In genomic region chr2:98554116-98554861, GRCh38 we compare ENCODE assay signal across 20 cellular contexts. TPM values are rescaled to one million over a fixed set of nuclear protein-coding genes. Genes with fewer than 3 reads are reported as not detected.
DNase-seq lines count a peak whose midpoint lies in the region; ATAC-seq and TF ChIP-seq lines count a peak whose summit lies in the region.
"Had no signal": no experiment of that assay in that cellular context is flagged by ENCODE, and none has a peak within 500 bp of the region (broad histone marks: within the 10 kb centered on the region; RNA-seq: fewer than 3 reads in every experiment).

No MANE protein-coding gene starts in this region.

- no peak overlapping the region for H2BK120ac ChIP-seq in mesenchymal stem cell (ENCODE audit: low read depth, low read length)

- H2BK12ac ChIP-seq in mesenchymal stem cell (ENCODE audit: low read length in 2 of 2), result no peak overlapping the region

- H4K91ac ChIP-seq in mesenchymal stem cell (ENCODE audit: low read length), result peak overlapping the region; percentile 29

- no peak overlapping the region for H3K14ac ChIP-seq in mesenchymal stem cell (ENCODE audit: low read length in 2 of 2)

- POLR2A ChIA-PET in WTC11 (lab: Charles Lee), result interaction anchor here (0.6 to 0.7 kb wide), 2 partner anchors 17 to 212 kb away, joined by 3 to 7 read pairs; no protein-coding TSS in a partner anchor

- no peaks in the 10 kb centered on the region for H3K9me3 Mint-ChIP-seq in WTC11

- H3K27ac ChIP-seq in left ventricle myocardium inferior (replicated peaks) (peak overlapping the region; percentile 43), heart left ventricle (peak overlapping the region in 1 of 12 donors; percentile 22), mesenchymal stem cell (ENCODE audit: low read length, poor library complexity, severe bottlenecking) (no peak overlapping the region)
- H3K27ac ChIP-seq: ascending aorta, epithelial cell of prostate, GM23248, prostate gland had no signal

- no peak overlapping the region for H3K4me2 ChIP-seq in mesenchymal stem cell (ENCODE audit: low read length, poor library complexity, severe bottlenecking)

- no peak for TF ChIP-seq CTCF in left ventricle myocardium inferior (IDR thresholded peaks at IDR 0.05; ENCODE audit: borderline replicate concordance)
- no peak for TF ChIP-seq CTCF in heart left ventricle (IDR thresholded peaks at IDR 0.05)
- TF ChIP-seq CTCF in WTC11 (IDR thresholded peaks at IDR 0.05), result no peak

- H3K27ac Mint-ChIP-seq in WTC11, result no peak overlapping the region

- H3K4me1 Mint-ChIP-seq in WTC11, result no peaks in the 10 kb centered on the region

- H3K36me3 ChIP-seq in left ventricle myocardium inferior, result peaks cover 67% of the 10 kb centered on the region
- H3K36me3 ChIP-seq in heart left ventricle, result peaks cover 0 to 99% (median 62%) of the 10 kb centered on the region in 9 donors
- peaks cover 36 to 58% of the 10 kb centered on the region in 2 experiments for H3K36me3 ChIP-seq in mesenchymal stem cell (ENCODE audit: control insufficient read depth in 1 of 2, insufficient read depth in 2 of 2, low read depth in 1 of 2, low read length in 2 of 2)

- H2BK5ac ChIP-seq in mesenchymal stem cell (ENCODE audit: low read depth, low read length, poor library complexity, severe bottlenecking), result no peak overlapping the region

- H4K8ac ChIP-seq in mesenchymal stem cell (ENCODE audit: low read length), result no peak overlapping the region

- H3K4me3 ChIP-seq in left ventricle myocardium inferior (no peak overlapping the region), heart left ventricle (no peak overlapping the region), mesenchymal stem cell (ENCODE audit: insufficient read depth in 1 of 2, low read depth in 1 of 2, low read length in 2 of 2) (no peak overlapping the region)
- H3K4me3 ChIP-seq in Jurkat, Clone E6-1 (ENCODE audit: low read length), result 0 out of 2 replicates have a peak overlapping the region, but pooled peaks have one; percentile 2
- H3K4me3 ChIP-seq: ascending aorta, GM23248, prostate gland had no signal

- H3K27me3 Mint-ChIP-seq in WTC11 (ENCODE audit: low read depth), result no peaks in the 10 kb centered on the region

- no peak for TF ChIP-seq POLR2A in heart left ventricle (IDR thresholded peaks at IDR 0.05)

- H2AFZ ChIP-seq in mesenchymal stem cell (ENCODE audit: low read depth, low read length), result no peak overlapping the region
- H2AFZ ChIP-seq: GM23248 had no signal

- H3K27me3 ChIP-seq in left ventricle myocardium inferior (ENCODE audit: low read depth), result no peaks in the 10 kb centered on the region
- no peaks in the 10 kb centered on the region for H3K27me3 ChIP-seq in heart left ventricle
- no peaks in the 10 kb centered on the region for H3K27me3 ChIP-seq in mesenchymal stem cell (ENCODE audit: control insufficient read depth in 1 of 2, insufficient read depth in 1 of 2, low read length in 2 of 2)
- H3K27me3 ChIP-seq: ascending aorta had no signal

- no peak overlapping the region for H2AK5ac ChIP-seq in mesenchymal stem cell (ENCODE audit: low read length, severe bottlenecking)

- H3K79me1 ChIP-seq in mesenchymal stem cell (replicated peaks; ENCODE audit: low read length, poor library complexity, severe bottlenecking), result no peaks in the 10 kb centered on the region

- no peak overlapping the region for H3K23ac ChIP-seq in mesenchymal stem cell (ENCODE audit: low read length in 2 of 2)

- CTCF ChIA-PET in WTC11 (lab: Charles Lee), result no interaction called here

- H3K9me3 ChIP-seq in left ventricle myocardium inferior (replicated peaks), result no peaks in the 10 kb centered on the region
- H3K9me3 ChIP-seq in heart left ventricle, result no peaks in the 10 kb centered on the region
- no peaks in the 10 kb centered on the region for H3K9me3 ChIP-seq in mesenchymal stem cell (ENCODE audit: control insufficient read depth, low read length)
- H3K9me3 ChIP-seq: ascending aorta, prostate gland had no signal

- H2BK15ac ChIP-seq in mesenchymal stem cell (ENCODE audit: low read depth, poor library complexity, severe bottlenecking), result no peak overlapping the region

- no peak for ATAC-seq in heart left ventricle
- no peak for ATAC-seq in WTC11
- ATAC-seq: left cardiac atrium, Panc1 had no signal

- H3K4me3 Mint-ChIP-seq in WTC11, result no peak overlapping the region

- H3K4me1 ChIP-seq in left ventricle myocardium inferior (peaks cover 32% of the 10 kb centered on the region), heart left ventricle (peaks cover 0 to 31% (median 8%) of the 10 kb centered on the region in 12 donors), mesenchymal stem cell (ENCODE audit: control insufficient read depth, insufficient read depth, low read depth, low read length) (no peaks in the 10 kb centered on the region)
- H3K4me1 ChIP-seq: ascending aorta, prostate gland had no signal

- H3K4ac ChIP-seq in mesenchymal stem cell (ENCODE audit: low read depth in 1 of 2, low read length in 2 of 2), result no peak overlapping the region

- H3K36me3 Mint-ChIP-seq in WTC11, result peaks cover 34% of the 10 kb centered on the region

- DNase-seq in left ventricle myocardium inferior, result no peak
- no peak for DNase-seq in heart left ventricle
- no peak for DNase-seq in Jurkat, Clone E6-1 (ENCODE audit: low read depth, low spot score)
- DNase-seq in mesenchymal stem cell, result no peak
- no peak for DNase-seq in WTC11 (ENCODE audit: low spot score)
- DNase-seq in NCI-H2196 treated with DMSO at 0.1 percent for 48 hours (lab: John Stamatoyannopoulos, UW; ENCODE audit: unreplicated experiment), result no peak
- no peak for DNase-seq in GM03348 (ENCODE audit: low spot score)
- DNase-seq: activated CD4-positive, alpha-beta T cell treated with anti-CD3 and anti-CD28 coated beads for 4 hours; central memory CD4-positive, alpha-beta T cell; GM23248; Kasumi-1; left cardiac atrium; NCI-H1048; NCI-H1930; NCI-H446 treated with DMSO at 0.1 percent for 48 hours; SIG-M5 had no signal

- H3K18ac ChIP-seq in mesenchymal stem cell (ENCODE audit: low read depth in 1 of 2, low read length in 2 of 2), result no peak overlapping the region

- no peak overlapping the region for H3K9ac ChIP-seq in mesenchymal stem cell (ENCODE audit: low read length)
- H3K9ac ChIP-seq: GM23248 had no signal

- intact Hi-C loops in left ventricle myocardium inferior (cut with micrococcal nuclease), result no loop called here
- intact Hi-C loops in heart left ventricle (cut with DNase I), result no loop called here

- 82 to 90% (median 86%) methylated on average over 9 to 10 of the region's 10 CpGs for WGBS in heart left ventricle, 4 donors
- WGBS in mesenchymal stem cell, result 97% methylated on average over 10 of the region's 10 CpGs

TF ChIP-seq in WTC11, 78 proteins besides CTCF, POLR2A, EP300 and RAD21 (continues in another document):
- TF ChIP-seq STAT6 (CRISPR knock-in tag; conservative IDR thresholded peaks at IDR 0.05; ENCODE audit: low read depth), result no peak
- no peak for TF ChIP-seq GABPB1 (CRISPR knock-in tag; IDR thresholded peaks at IDR 0.05)
- no peak for TF ChIP-seq ATF2 (CRISPR knock-in tag; IDR thresholded peaks at IDR 0.05; ENCODE audit: borderline replicate concordance, low read depth)
- no peak for TF ChIP-seq MXD4 (CRISPR knock-in tag; IDR thresholded peaks at IDR 0.05; ENCODE audit: borderline replicate concordance)
- TF ChIP-seq RORB (CRISPR knock-in tag; IDR thresholded peaks at IDR 0.05), result no peak
- no peak for TF ChIP-seq KAT7 (CRISPR knock-in tag; IDR thresholded peaks at IDR 0.05; ENCODE audit: borderline replicate concordance)
- no peak for TF ChIP-seq JAZF1 (CRISPR knock-in tag; IDR thresholded peaks at IDR 0.05)
- TF ChIP-seq MYBL2 (CRISPR knock-in tag; IDR thresholded peaks at IDR 0.05), result no peak

RNA-seq across cellular contexts. Expression of gene COA5, which starts 54.0 kb away (rescaled TPM):
- 33.3 TPM for total RNA-seq in left ventricle myocardium inferior
- 10 to 100 TPM; 19.6 to 33.5 (median 27.7) TPM for total RNA-seq in heart left ventricle
- 10 to 100 TPM; 23.2 to 39.5 TPM for polyA plus RNA-seq in heart left ventricle
- 41.6 TPM for polyA plus RNA-seq in Jurkat, Clone E6-1 (2012; ENCODE audit: insufficient read depth, insufficient read length)
- polyA plus RNA-seq in mesenchymal stem cell (2013, experiment 1 of 2), result 33.0 TPM
- 36.8 TPM for polyA plus RNA-seq in mesenchymal stem cell (2013, experiment 2 of 2)
- total RNA-seq in WTC11 (2021), result 29.3 to 35.4 TPM (median 34.7 TPM) in 3 replicates

RNA-seq across cellular contexts. Expression of gene UNC50, which starts 54.1 kb away (rescaled TPM):
- 32.0 TPM for total RNA-seq in left ventricle myocardium inferior
- total RNA-seq in heart left ventricle, result 10 to 100 TPM; 22.3 to 31.4 (median 25.6) TPM
- polyA plus RNA-seq in heart left ventricle, result 10 to 100 TPM; 36.9 to 37.0 TPM
- polyA plus RNA-seq in Jurkat, Clone E6-1 (2012; ENCODE audit: insufficient read depth, insufficient read length), result 44.8 TPM
- 64.2 TPM for polyA plus RNA-seq in mesenchymal stem cell (2013, experiment 1 of 2)
- polyA plus RNA-seq in mesenchymal stem cell (2013, experiment 2 of 2), result 81.8 TPM
- 26.7 to 32.8 TPM (median 29.6 TPM) in 3 replicates for total RNA-seq in WTC11 (2021)
